3 cellular contexts compared by ENCODE assay signal in the genomic region with DNA sequence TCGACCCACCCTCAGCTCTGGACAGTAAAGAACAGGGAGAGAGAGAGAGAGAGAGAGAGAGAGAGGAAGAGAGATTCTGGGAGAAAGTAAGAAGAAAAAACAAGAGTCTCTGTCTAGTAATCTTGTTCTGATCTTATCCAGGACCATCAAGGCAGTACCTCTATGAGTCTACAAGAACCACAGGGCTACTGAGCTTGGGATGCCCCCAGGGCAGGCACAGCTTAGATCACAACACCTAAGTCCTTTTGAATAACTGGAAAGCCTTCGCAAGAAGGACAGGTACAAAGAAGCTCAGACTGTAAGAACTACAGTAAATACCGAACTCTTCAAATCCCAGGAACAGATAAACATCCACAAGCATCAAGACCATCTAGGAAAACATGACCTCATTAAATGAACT.
"Had no signal": no experiment of that assay in that cellular context is flagged by ENCODE, and none has a peak within 500 bp of the region (broad histone marks: within the 10 kb centered on the region; RNA-seq: fewer than 3 reads in every experiment).

No MANE protein-coding gene starts in this region.

- ATAC-seq: GM12878 had no signal

- H3K4me3 ChIP-seq: GM12878 had no signal

- DNase-seq: GDM1, GF-D8 had no signal
